24 cellular contexts compared by ENCODE assay signal in genomic region chr22:44964722-44965078, GRCh38. TPM values are rescaled to one million over a fixed set of nuclear protein-coding genes. Genes with fewer than 3 reads are reported as not detected.
"Had no signal": no experiment of that assay in that cellular context is flagged by ENCODE, and none has a peak within 500 bp of the region (broad histone marks: within the 10 kb centered on the region; RNA-seq: fewer than 3 reads in every experiment).

No MANE protein-coding gene starts in this region.

- H3K27ac Mint-ChIP-seq: naive B cell; nephron; stimulated activated naive B cell treated with anti-CD40 and anti-IgM and Interleukin-4, amounts not matched to agents 10 μg/mL and 1 μg/mL and 100 μg/mL, for 72 hours; stimulated activated naive CD8-positive, alpha-beta T cell treated with anti-CD3 and anti-CD28 coated beads, Interleukin-15, amount 100 ng/mL, for 72 hours had no signal

- H3K4me3 Mint-ChIP-seq: naive B cell; nephron; stimulated activated naive B cell treated with anti-CD40 and anti-IgM and Interleukin-4, amounts not matched to agents 10 μg/mL and 1 μg/mL and 100 μg/mL, for 72 hours; stimulated activated naive CD8-positive, alpha-beta T cell treated with anti-CD3 and anti-CD28 coated beads, Interleukin-15, amount 100 ng/mL, for 72 hours had no signal

- H3K4me1 ChIP-seq: foreskin keratinocyte, psoas muscle, sigmoid colon, testis, transverse colon had no signal

- H3K27me3 ChIP-seq: foreskin keratinocyte, hepatocyte, neutrophil, sigmoid colon, testis had no signal

- ATAC-seq: foreskin keratinocyte; psoas muscle; stimulated activated naive B cell treated with anti-CD40 and anti-IgM and Interleukin-4, amounts not matched to agents 10 μg/mL and 1 μg/mL and 100 μg/mL, for 72 hours; stimulated activated naive CD8-positive, alpha-beta T cell treated with anti-CD3 and anti-CD28 coated beads, Interleukin-15, amount 100 ng/mL, for 72 hours had no signal

- H3K36me3 ChIP-seq: neutrophil, sigmoid colon, transverse colon had no signal

- H2AFZ ChIP-seq: hepatocyte had no signal

- H3K9me3 Mint-ChIP-seq: nephron; stimulated activated naive B cell treated with anti-CD40 and anti-IgM and Interleukin-4, amounts not matched to agents 10 μg/mL and 1 μg/mL and 100 μg/mL, for 72 hours; stimulated activated naive CD8-positive, alpha-beta T cell treated with anti-CD3 and anti-CD28 coated beads, Interleukin-15, amount 100 ng/mL, for 72 hours had no signal

- H3K79me2 ChIP-seq: hepatocyte had no signal

- H3K27ac ChIP-seq: foreskin keratinocyte, hepatocyte, neutrophil, psoas muscle, sigmoid colon, skin epidermis, testis, transverse colon had no signal

- H3K4me3 ChIP-seq: hepatocyte, psoas muscle, sigmoid colon, skin epidermis, testis, transverse colon had no signal

- DNase-seq: dermis blood vessel endothelial cell; erythroblast; foreskin keratinocyte; head of caudate nucleus; kidney glomerular epithelial cell; mesendoderm; naive B cell; psoas muscle; retina; sigmoid colon; stimulated activated CD4-positive, alpha-beta T cell treated with anti-CD3 and anti-CD28 coated beads, Interleukin-2, amount 100 ng/mL, for 24 hours; stimulated activated CD4-positive, alpha-beta T cell treated with anti-CD3 and anti-CD28 coated beads, Interleukin-4, amount 100 ng/mL, for 4 hours; stimulated activated naive B cell treated with anti-CD40 and anti-IgM and Interleukin-4, amounts not matched to agents 10 μg/mL and 1 μg/mL and 100 μg/mL, for 72 hours; stimulated activated naive CD8-positive, alpha-beta T cell treated with anti-CD3 and anti-CD28 coated beads, Interleukin-15, amount 100 ng/mL, for 72 hours; testis; transverse colon had no signal

- H3K36me3 Mint-ChIP-seq: naive B cell; stimulated activated naive B cell treated with anti-CD40 and anti-IgM and Interleukin-4, amounts not matched to agents 10 μg/mL and 1 μg/mL and 100 μg/mL, for 72 hours had no signal

- H3K9me3 ChIP-seq: neutrophil, psoas muscle, sigmoid colon, testis, transverse colon had no signal

- H3K4me1 Mint-ChIP-seq: naive B cell; nephron; stimulated activated naive B cell treated with anti-CD40 and anti-IgM and Interleukin-4, amounts not matched to agents 10 μg/mL and 1 μg/mL and 100 μg/mL, for 72 hours; stimulated activated naive CD8-positive, alpha-beta T cell treated with anti-CD3 and anti-CD28 coated beads, Interleukin-15, amount 100 ng/mL, for 72 hours had no signal

- H3K4me2 ChIP-seq: hepatocyte had no signal

RNA-seq across cellular contexts. Expression of gene PHF21B, which starts 45.1 kb away (rescaled TPM):
- total RNA-seq: dermis blood vessel endothelial cell, endothelial cell of umbilical vein, liver, lung microvascular endothelial cell, osteoblast, transverse colon had no signal
- polyA plus RNA-seq: endothelial cell of umbilical vein, liver had no signal
